ENCODE assay signal across 9 cellular contexts in the genomic region with DNA sequence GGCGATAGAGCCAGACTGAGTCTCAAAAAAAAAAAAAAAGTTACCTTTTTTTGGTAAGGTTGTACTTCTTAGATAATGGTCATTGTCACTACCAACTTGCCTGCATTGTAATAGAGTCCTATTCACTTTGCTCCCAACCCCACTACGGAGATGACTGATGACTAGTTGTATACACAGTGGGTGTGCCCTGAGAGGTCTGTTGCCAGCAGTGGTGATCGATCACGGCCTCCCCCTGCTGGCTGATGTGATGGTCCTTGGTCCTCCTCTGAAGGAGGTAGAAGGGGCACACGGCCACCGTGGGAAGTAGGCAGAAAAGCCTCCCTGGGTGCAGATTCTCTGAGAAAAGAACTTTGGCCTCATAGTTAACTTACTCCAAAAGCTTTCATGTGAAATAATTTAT. TPM values are rescaled to one million over a fixed set of nuclear protein-coding genes. Genes with fewer than 3 reads are reported as not detected.
DNase-seq lines count a peak whose midpoint lies in the region; ATAC-seq and TF ChIP-seq lines count a peak whose summit lies in the region.
"Had no signal": no experiment of that assay in that cellular context is flagged by ENCODE, and none has a peak within 500 bp of the region (broad histone marks: within the 10 kb centered on the region; RNA-seq: fewer than 3 reads in every experiment).

No MANE protein-coding gene starts in this region.

- H3K27ac ChIP-seq in heart right ventricle = no peak overlapping the region
- H3K27ac ChIP-seq in colonic mucosa = no peak overlapping the region
- no peak overlapping the region for H3K27ac ChIP-seq in dorsolateral prefrontal cortex

- intact Hi-C loops in heart right ventricle (cut with DNase I) (loop anchor here in 2 of 10 donors (10.0 kb wide), 1 partner anchor 87 kb away; no protein-coding TSS in a partner anchor), Right ventricle myocardium superior (cut with DNase I) (no loop called here), colonic mucosa (cut with DNase I) (no loop called here), dorsolateral prefrontal cortex (cut with DNase I) (no loop called here)

- H3K4me1 ChIP-seq in heart right ventricle = no peaks in the 10 kb centered on the region
- H3K4me1 ChIP-seq in colonic mucosa = no peaks in the 10 kb centered on the region

- H3K27me3 ChIP-seq in heart right ventricle (peaks cover 0 to 40% (median 14%) of the 10 kb centered on the region in 7 donors), colonic mucosa (no peaks in the 10 kb centered on the region), dorsolateral prefrontal cortex (peaks cover 0 to 22% (median 7%) of the 10 kb centered on the region in 45 donors)

- ATAC-seq in heart right ventricle = no peak
- no peak for ATAC-seq in Right ventricle myocardium superior (ENCODE audit: poor library complexity)
- ATAC-seq in GM21381 (IDR thresholded peaks at IDR 0.05; ENCODE audit: unreplicated experiment) = no peak

- H3K4me3 ChIP-seq in heart right ventricle (no peak overlapping the region), colonic mucosa (no peak overlapping the region), retinal pigment epithelial cell (ENCODE audit: low read length) (no peak overlapping the region), dorsolateral prefrontal cortex (no peak overlapping the region)

- no peaks in the 10 kb centered on the region for H3K9me3 ChIP-seq in heart right ventricle
- no peaks in the 10 kb centered on the region for H3K9me3 ChIP-seq in colonic mucosa

- H3K36me3 ChIP-seq in heart right ventricle (no peaks in the 10 kb centered on the region), colonic mucosa (no peaks in the 10 kb centered on the region)

- H3K9ac ChIP-seq in colonic mucosa (ENCODE audit: low read depth in 2 of 2, low read length in 2 of 2) = no peak overlapping the region

- DNase-seq in heart right ventricle = no peak
- no peak for DNase-seq in Right ventricle myocardium superior
- peak; percentile 20 for DNase-seq in HK-2 (ENCODE audit: unreplicated experiment)
- DNase-seq in SW480 (ENCODE audit: low spot score) = peak; percentile 65
- DNase-seq in colonic mucosa = peak; percentile 80
- no peak for DNase-seq in retinal pigment epithelial cell (ENCODE audit: low read depth)
- no peak for DNase-seq in dorsolateral prefrontal cortex

- TF ChIP-seq CTCF in heart right ventricle (IDR thresholded peaks at IDR 0.05) = peak in 5 of 9 donors; percentile 9 to 42 (median 17)
- peak; percentile 58 for TF ChIP-seq CTCF in colonic mucosa (IDR thresholded peaks at IDR 0.05)
- peak; percentile 55 for TF ChIP-seq CTCF in retinal pigment epithelial cell (conservative IDR thresholded peaks at IDR 0.05; ENCODE audit: low read depth, low read length)
- peak in 3 of 56 donors; percentile 10 to 19 (median 12) for TF ChIP-seq CTCF in dorsolateral prefrontal cortex (IDR thresholded peaks at IDR 0.05 in 54 of 56, conservative IDR thresholded peaks at IDR 0.05 in 2 of 56; ENCODE audit: low read depth in 1 of 56, partially characterized antibody in 56 of 56)

- 29 to 35% methylated on average over 6 of the region's 6 CpGs for WGBS in heart right ventricle, 2 donors

RNA-seq across cellular contexts. Expression of gene GCNT3, which starts 10.7 kb away (rescaled TPM):
- under 1 TPM in 4 of 10 donors, not detected in 6; 0.12 to 0.55 (median 0.33) TPM for total RNA-seq in heart right ventricle
- under 1 TPM in 1 of 2 donors, not detected in 1; 0.37 TPM for polyA plus RNA-seq in heart right ventricle
- not detected for total RNA-seq in Right ventricle myocardium superior
- 100 to 1,000 TPM; 261 to 365 TPM for total RNA-seq in colonic mucosa
- total RNA-seq in dorsolateral prefrontal cortex = under 1 TPM in 2 of 120 experiments, not detected in 118; 0.19 to 0.55 TPM
- total RNA-seq: urinary bladder had no signal

RNA-seq across cellular contexts. Expression of gene GTF2A2, which starts 35.0 kb away (rescaled TPM):
- total RNA-seq in heart right ventricle = 100 to 1,000 TPM; 121 to 150 (median 129) TPM
- polyA plus RNA-seq in heart right ventricle = 100 to 1,000 TPM in 1 of 2 donors, 10 to 100 TPM in 1; 56.9 to 120 TPM
- 126 TPM for total RNA-seq in Right ventricle myocardium superior
- total RNA-seq in colonic mucosa = 100 to 1,000 TPM; 117 to 143 TPM
- 10 to 100 TPM; 37.2 to 97.5 (median 63.8) TPM for total RNA-seq in dorsolateral prefrontal cortex

Comparison
In these comparisons a context has a peak if more than half of its experiments do, and no peak if none do; other contexts are left out.
1. DNase-seq: peak in HK-2 (single experiment), SW480 (single experiment) and colonic mucosa (single experiment); none in heart right ventricle (0 of 2), Right ventricle myocardium superior (single experiment), retinal pigment epithelial cell (single experiment) and dorsolateral prefrontal cortex (0 of 10).
2. RNA of gene GCNT3, which starts 10.7 kb away (total RNA-seq): 261 to 365 TPM in colonic mucosa; 0.12 to 0.55 TPM in heart right ventricle, not detected in Right ventricle myocardium superior (single experiment) and 0.19 to 0.55 TPM in dorsolateral prefrontal cortex; every median in the first group is over 100 times any median in the second.